Comparison of ENCODE assay signal across 8 cellular contexts in genomic region chr6:75570671-75571070, GRCh38. TPM values are rescaled to one million over a fixed set of nuclear protein-coding genes. Genes with fewer than 3 reads are reported as not detected.
DNase-seq lines count a peak whose midpoint lies in the region; FAIRE-seq and TF ChIP-seq lines count a peak whose summit lies in the region.
"Not testable (repeated sequence)": the region's sequence is repeated elsewhere in the genome, so short reads cannot be mapped to it uniquely, and the experiment has no call there.

No MANE protein-coding gene starts in this region.

- H2AFZ ChIP-seq in astrocyte (ENCODE audit: low read depth, low read length), result not testable (repeated sequence)

- H3K27me3 ChIP-seq in astrocyte (ENCODE audit: insufficient read depth, low read length), result not testable (repeated sequence)

- not testable (repeated sequence) for TF ChIP-seq CTCF in AG04449 (IDR thresholded peaks at IDR 0.05; ENCODE audit: insufficient read depth, low read length, missing control alignments); astrocyte (IDR thresholded peaks at IDR 0.05; ENCODE audit: insufficient read depth, low read depth, low read length); choroid plexus epithelial cell (conservative IDR thresholded peaks at IDR 0.05; ENCODE audit: low read depth, low read length); fibroblast of mammary gland (conservative IDR thresholded peaks at IDR 0.05; ENCODE audit: control insufficient read depth, insufficient read depth, low read depth, low read length)

- not testable (repeated sequence) for H3K36me3 ChIP-seq in astrocyte (ENCODE audit: insufficient read depth, low read length)

- H3K4me3 Mint-ChIP-seq in astrocyte (ENCODE audit: unreplicated experiment), result not testable (repeated sequence)

- not testable (repeated sequence) for H3K4me1 Mint-ChIP-seq in astrocyte (ENCODE audit: low read depth, unreplicated experiment)

- H3K4me2 ChIP-seq in astrocyte (ENCODE audit: low read length), result not testable (repeated sequence)

- FAIRE-seq in astrocyte (lab: Jason Lieb, UNC), result not testable (repeated sequence)

- not testable (repeated sequence) for H3K4me3 ChIP-seq in AG04449 (ENCODE audit: low read depth, low read length); astrocyte (ENCODE audit: insufficient read depth, low read depth, low read length); choroid plexus epithelial cell (ENCODE audit: low read depth, low read length); fibroblast of mammary gland (ENCODE audit: control insufficient read depth, low read depth, low read length)

- not testable (repeated sequence) for H3K27ac ChIP-seq in astrocyte (ENCODE audit: low read depth, low read length)

- not testable (repeated sequence) for H3K9ac ChIP-seq in astrocyte (ENCODE audit: low read length)

- not testable (repeated sequence) for H3K79me2 ChIP-seq in astrocyte (ENCODE audit: insufficient read depth, low read length)

- not testable (repeated sequence) for H4K20me1 ChIP-seq in astrocyte (ENCODE audit: insufficient read depth, low read length)

- peak; percentile 19 for DNase-seq in AG04449 (ENCODE audit: low read depth, low spot score)
- DNase-seq in ELR (ENCODE audit: low read depth), result peak; percentile 15
- peak; percentile 36 for DNase-seq in M059J (ENCODE audit: low read depth)
- peak; percentile 40 for DNase-seq in astrocyte (ENCODE audit: low read depth)
- DNase-seq in choroid plexus epithelial cell (ENCODE audit: low read depth), result peak; percentile 63
- peak; percentile 16 for DNase-seq in fibroblast of mammary gland (ENCODE audit: low read depth)
- peak; percentile 68 for DNase-seq in iris pigment epithelial cell (ENCODE audit: low read depth)
- DNase-seq in stromal cell of bone marrow (ENCODE audit: low read depth), result peak; percentile 30

- H3K36me3 Mint-ChIP-seq in astrocyte (ENCODE audit: low read depth, unreplicated experiment), result not testable (repeated sequence)

- POLR2A ChIA-PET in AG04449 (lab: Yijun Ruan, JAX), result not testable (repeated sequence)

- CTCF ChIA-PET in AG04449 (lab: Yijun Ruan, JAX), result interaction anchor here (1.5 kb wide), 1 partner anchor 8 kb away, joined by 6 read pairs; no protein-coding TSS in a partner anchor

- peaks cover 16% of the 10 kb centered on the region for H3K9me3 Mint-ChIP-seq in astrocyte (ENCODE audit: unreplicated experiment)

- H3K4me1 ChIP-seq in astrocyte (ENCODE audit: insufficient read depth, low read length), result not testable (repeated sequence)

- H3K27ac Mint-ChIP-seq in astrocyte (ENCODE audit: unreplicated experiment), result not testable (repeated sequence)

- not testable (repeated sequence) for H3K9me3 ChIP-seq in astrocyte (ENCODE audit: insufficient read depth, low read depth, low read length)

- H3K27me3 Mint-ChIP-seq in astrocyte (ENCODE audit: low read depth, unreplicated experiment), result not testable (repeated sequence)

RNA-seq across cellular contexts. Expression of gene SENP6, which starts 31.0 kb away (rescaled TPM):
- 37.7 and 45.0 TPM in 2 replicates for total RNA-seq in M059J (2014; rRNA removed; shearing (Covaris generic))
- 100 and 101 TPM in 2 replicates for total RNA-seq in astrocyte

Comparison
In these comparisons a context has a peak if more than half of its experiments do, and no peak if none do; other contexts are left out.
1. DNase-seq: peak in every context shown above with its lines; median percentile 68 in iris pigment epithelial cell; 63 in choroid plexus epithelial cell; 40 in astrocyte; 36 in M059J; 30 in stromal cell of bone marrow; 19 in AG04449; 16 in fibroblast of mammary gland; 15 in ELR.